Comparison of ENCODE assay signal across 9 cellular contexts in the genomic region with DNA sequence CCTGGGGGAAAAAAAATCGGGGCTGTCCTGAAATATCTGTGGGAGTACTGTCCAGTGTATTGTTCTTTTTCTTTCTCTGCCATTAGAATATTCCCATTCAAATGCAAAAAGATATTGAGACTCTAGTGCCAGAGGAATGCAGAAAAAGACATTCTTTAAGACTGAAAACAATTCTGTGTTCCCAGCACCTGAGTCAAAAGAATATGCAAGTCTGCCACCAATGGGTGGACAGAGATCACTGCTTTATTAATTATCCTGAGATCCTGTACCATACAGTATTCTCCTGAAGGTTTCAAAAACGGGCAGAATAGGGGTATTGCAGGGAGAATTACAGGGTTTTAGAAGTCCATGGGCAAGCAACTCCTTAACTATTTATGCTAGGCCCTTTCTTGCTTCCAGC.
A peak's percentile ranks its signal among the peaks of the same experiment; 100 is the strongest.
DNase-seq lines count a peak whose midpoint lies in the region; ATAC-seq and TF ChIP-seq lines count a peak whose summit lies in the region.
"Had no signal": no experiment of that assay in that cellular context is flagged by ENCODE, and none has a peak within 500 bp of the region (broad histone marks: within the 10 kb centered on the region; RNA-seq: fewer than 3 reads in every experiment).

No MANE protein-coding gene starts in this region.

- H3K36me3 ChIP-seq in DND-41 (ENCODE audit: insufficient read depth, low read length) (no peaks in the 10 kb centered on the region), MM.1S (replicated peaks; ENCODE audit: insufficient read depth, low read length) (no peaks in the 10 kb centered on the region), psoas muscle (ENCODE audit: insufficient read depth in 1 of 2, low read depth in 1 of 2) (no peaks in the 10 kb centered on the region)

- H4K20me1 ChIP-seq in DND-41 (ENCODE audit: insufficient read depth, low read length) = no peaks in the 10 kb centered on the region
- H4K20me1 ChIP-seq in MM.1S (ENCODE audit: insufficient read depth, low read length) = no peaks in the 10 kb centered on the region

- TF ChIP-seq CTCF in DND-41 (IDR thresholded peaks at IDR 0.05; ENCODE audit: borderline replicate concordance, extremely low read depth, low read length, poor library complexity, severe bottlenecking) (peak; percentile 15), MM.1S (IDR thresholded peaks at IDR 0.05; ENCODE audit: low read length) (peak; percentile 33), MCF 10A (IDR thresholded peaks at IDR 0.05; ENCODE audit: unreplicated experiment) (peak; percentile 47), psoas muscle (IDR thresholded peaks at IDR 0.05) (no peak)

- H3K9ac ChIP-seq in DND-41 (ENCODE audit: low read depth, low read length) = no peak overlapping the region
- H3K9ac ChIP-seq in MM.1S (ENCODE audit: low read length) = no peak overlapping the region

- no TSS peak for BruUV-seq in MCF 10A (replicated peaks; lab: Mats Ljungman, UMichigan)

- DNase-seq in DND-41 (no peak), MM.1S (peak; percentile 23), MCF 10A (ENCODE audit: unreplicated experiment) (peak; percentile 55), mucosa of gallbladder (ENCODE audit: low spot score) (peak; percentile 12), psoas muscle (no peak), NCI-H2029 treated with DMSO at 0.1 percent for 48 hours (lab: John Stamatoyannopoulos, UW) (no peak)
- DNase-seq in activated CD4-positive, alpha-beta T cell treated with anti-CD3 and anti-CD28 coated beads, Interleukin-2, amount 50 U/mL, for 48 hours = no peak
- no peak for DNase-seq in stimulated activated naive CD8-positive, alpha-beta T cell treated with anti-CD3 and anti-CD28 coated beads, Interleukin-15, Interleukin-2, amounts not matched to agents 100 U/mL and 50 U/mL, for 24 hours
- DNase-seq: NCI-H1105 treated with DMSO at 0.1 percent for 48 hours had no signal

- no peaks in the 10 kb centered on the region for H3K9me3 Mint-ChIP-seq in MCF 10A (ENCODE audit: unreplicated experiment)

- H3K79me2 ChIP-seq in DND-41 (ENCODE audit: insufficient read depth, low read length) = no peaks in the 10 kb centered on the region
- H3K79me2 ChIP-seq in MM.1S (ENCODE audit: low read length) = no peaks in the 10 kb centered on the region

- no peaks in the 10 kb centered on the region for H3K36me3 Mint-ChIP-seq in MCF 10A (ENCODE audit: insufficient read depth, unreplicated experiment)

- intact Hi-C loops in MCF 10A (cut with micrococcal nuclease) = loop anchor here (5.0 to 10.0 kb wide), 6 partner anchors 180 to 1713 kb away; no protein-coding TSS in a partner anchor
- intact Hi-C loops in psoas muscle (cut with DNase I) = no loop called here

- H3K27me3 ChIP-seq in DND-41 (ENCODE audit: insufficient read depth, low read length, poor library complexity) (no peaks in the 10 kb centered on the region), MM.1S (replicated peaks; ENCODE audit: insufficient read depth, low read length) (no peaks in the 10 kb centered on the region; the same call in 1 of the 2 replicates), psoas muscle (ENCODE audit: insufficient read depth in 3 of 3, low read length in 2 of 3) (no peaks in the 10 kb centered on the region)

- no peak overlapping the region for H2AFZ ChIP-seq in DND-41 (ENCODE audit: low read depth, low read length)
- H2AFZ ChIP-seq in MM.1S (ENCODE audit: low read length) = no peak overlapping the region

- H3K4me3 ChIP-seq in DND-41 (ENCODE audit: low read depth in 1 of 2, low read length in 2 of 2) (no peak overlapping the region), MM.1S (ENCODE audit: low read length) (no peak overlapping the region), psoas muscle (no peak overlapping the region)

- H3K4me3 Mint-ChIP-seq in MCF 10A (ENCODE audit: unreplicated experiment) = no peak overlapping the region

- no peaks in the 10 kb centered on the region for H3K9me3 ChIP-seq in DND-41 (ENCODE audit: insufficient read depth, low read length, severe bottlenecking)
- H3K9me3 ChIP-seq in MM.1S (replicated peaks; ENCODE audit: insufficient read depth, low read length) = no peaks in the 10 kb centered on the region
- H3K9me3 ChIP-seq in psoas muscle = no peaks in the 10 kb centered on the region

- H3K27me3 Mint-ChIP-seq in MCF 10A (ENCODE audit: insufficient read depth, unreplicated experiment) = no peaks in the 10 kb centered on the region

- H3F3A ChIP-seq in MM.1S (ENCODE audit: insufficient read depth, low read length) = no peaks in the 10 kb centered on the region; the same call in 1 of the 2 replicates

- H3K4me2 ChIP-seq in DND-41 (ENCODE audit: insufficient read depth, low read length) (no peak overlapping the region), MM.1S (ENCODE audit: low read depth, low read length) (no peak overlapping the region)

- H3K4me1 ChIP-seq in DND-41 (ENCODE audit: insufficient read depth, low read length) (no peaks in the 10 kb centered on the region), MM.1S (ENCODE audit: low read length) (peaks cover 2% of the 10 kb centered on the region; the same call in 1 of the 2 replicates), psoas muscle (no peaks in the 10 kb centered on the region)

- no peaks in the 10 kb centered on the region for H3K9me2 ChIP-seq in MM.1S (replicated peaks; ENCODE audit: insufficient read depth, low read length)

- POLR2A ChIA-PET in MCF 10A (lab: Yijun Ruan, JAX) = no interaction called here

- no peak overlapping the region for H3K27ac ChIP-seq in DND-41 (ENCODE audit: low read length)
- H3K27ac ChIP-seq in MM.1S (ENCODE audit: low read length) = no peak overlapping the region
- no peak overlapping the region for H3K27ac ChIP-seq in psoas muscle

- no peak overlapping the region for H3K27ac Mint-ChIP-seq in MCF 10A (ENCODE audit: low read depth, unreplicated experiment)

- ATAC-seq in DND-41 (ENCODE audit: insufficient read depth, low read depth) = no peak
- no peak for ATAC-seq in psoas muscle
- ATAC-seq in stimulated activated naive CD8-positive, alpha-beta T cell treated with anti-CD3 and anti-CD28 coated beads, Interleukin-15, Interleukin-2, amounts not matched to agents 100 U/mL and 50 U/mL, for 24 hours = no peak

- WGBS in psoas muscle, 3 donors = 49 to 55% (median 51%) methylated on average over 2 of the region's 2 CpGs

- peaks cover 8% of the 10 kb centered on the region for H3K4me1 Mint-ChIP-seq in MCF 10A (ENCODE audit: insufficient read depth, unreplicated experiment)

- CTCF ChIA-PET in MCF 10A (lab: Yijun Ruan, JAX) = interaction anchor here (0.6 to 1.9 kb wide), 7 partner anchors 76 to 1466 kb away, joined by 3 to 6 read pairs (median 4); no protein-coding TSS in a partner anchor

Comparison
In these comparisons a context has a peak if more than half of its experiments do, and no peak if none do; other contexts are left out.
1. DNase-seq: peak in MM.1S (single experiment), MCF 10A (single experiment) and mucosa of gallbladder (single experiment); none in DND-41 (single experiment), activated CD4-positive, alpha-beta T cell treated with anti-CD3 and anti-CD28 coated beads, Interleukin-2, amount 50 U/mL, for 48 hours (0 of 2), psoas muscle (0 of 2), stimulated activated naive CD8-positive, alpha-beta T cell treated with anti-CD3 and anti-CD28 coated beads, Interleukin-15, Interleukin-2, amounts not matched to agents 100 U/mL and 50 U/mL, for 24 hours (single experiment) and NCI-H2029 treated with DMSO at 0.1 percent for 48 hours (single experiment).